16 cellular contexts compared by ENCODE assay signal in the genomic region with DNA sequence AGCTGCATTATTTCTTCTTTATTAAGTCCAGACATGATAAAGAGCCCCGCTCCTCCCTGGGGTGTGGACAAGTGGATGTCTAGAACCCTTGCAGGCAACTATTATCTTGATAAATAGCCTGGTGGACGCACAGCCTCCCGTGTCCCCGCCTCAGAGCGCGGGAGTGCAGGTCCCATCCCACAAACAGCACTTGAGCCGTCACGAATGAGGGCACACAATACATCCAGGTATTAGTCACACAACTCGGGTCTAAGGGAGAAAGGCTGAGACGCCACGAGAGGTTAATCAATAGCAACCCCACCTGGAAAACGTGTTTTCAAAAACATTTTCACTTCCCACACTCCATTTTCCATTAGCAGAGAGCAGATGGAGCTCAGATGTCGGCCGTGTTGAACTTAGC.
A peak's percentile ranks its signal among the peaks of the same experiment; 100 is the strongest.
DNase-seq lines count a peak whose midpoint lies in the region; ATAC-seq and TF ChIP-seq lines count a peak whose summit lies in the region.
"Had no signal": no experiment of that assay in that cellular context is flagged by ENCODE, and none has a peak within 500 bp of the region (broad histone marks: within the 10 kb centered on the region; RNA-seq: fewer than 3 reads in every experiment).

No MANE protein-coding gene starts in this region.

- peak; percentile 66 for DNase-seq in HK-2 (ENCODE audit: unreplicated experiment)
- peak; percentile 97 for DNase-seq in NCI-H2029 treated with DMSO at 0.1 percent for 48 hours (lab: John Stamatoyannopoulos, UW)
- peak; percentile 100 for DNase-seq in NCI-H748 treated with DMSO at 0.1 percent for 48 hours (lab: John Stamatoyannopoulos, UW)
- DNase-seq in nephron progenitor cell = no peak
- DNase-seq in KG1 (lab: John Stamatoyannopoulos, UW) = no peak
- DNase-seq: activated CD4-positive, alpha-beta memory T cell treated with anti-CD3 and anti-CD28 coated beads, Interleukin-2, amount 10 ng/mL, durations not matched to agents 7 days and 5 days; dermis blood vessel endothelial cell; lower lobe of right lung; small intestine; stimulated activated CD4-positive, alpha-beta T cell treated with anti-CD3 and anti-CD28 coated beads, Interleukin-4, amount 100 ng/mL, for 24 hours had no signal

- ATAC-seq in HG03108 (IDR thresholded peaks at IDR 0.05; ENCODE audit: unreplicated experiment) (no peak), HG03432 (IDR thresholded peaks at IDR 0.05; ENCODE audit: unreplicated experiment) (no peak), HG02981 (IDR thresholded peaks at IDR 0.05; ENCODE audit: unreplicated experiment) (no peak)
- ATAC-seq: K562, lower lobe of right lung had no signal

- H3K36me3 Mint-ChIP-seq in nephron progenitor cell (ENCODE audit: low read depth) = no peaks in the 10 kb centered on the region
- H3K36me3 Mint-ChIP-seq: activated naive CD8-positive, alpha-beta T cell; brain had no signal

- no peaks in the 10 kb centered on the region for H3K9me3 Mint-ChIP-seq in nephron progenitor cell

- no peak for TF ChIP-seq CTCF in nephron progenitor cell (IDR thresholded peaks at IDR 0.05)

- H3K27ac Mint-ChIP-seq in nephron progenitor cell = peak overlapping the region; percentile 44
- H3K27ac Mint-ChIP-seq: activated CD4-positive, alpha-beta memory T cell treated with anti-CD3 and anti-CD28 coated beads, Interleukin-2, amount 10 ng/mL, durations not matched to agents 7 days and 5 days; activated naive CD8-positive, alpha-beta T cell had no signal

- H3K27me3 Mint-ChIP-seq in nephron progenitor cell (ENCODE audit: low read depth, poor library complexity) = peaks cover 19% of the 10 kb centered on the region
- H3K27me3 Mint-ChIP-seq: activated CD4-positive, alpha-beta memory T cell treated with anti-CD3 and anti-CD28 coated beads, Interleukin-2, amount 10 ng/mL, durations not matched to agents 7 days and 5 days had no signal

- H3K4me3 Mint-ChIP-seq in nephron progenitor cell = peak overlapping the region; percentile 40
- H3K4me3 Mint-ChIP-seq: activated CD4-positive, alpha-beta memory T cell treated with anti-CD3 and anti-CD28 coated beads, Interleukin-2, amount 10 ng/mL, durations not matched to agents 7 days and 5 days; activated naive CD8-positive, alpha-beta T cell had no signal

- H3K4me1 Mint-ChIP-seq in nephron progenitor cell = peaks cover 40% of the 10 kb centered on the region
- H3K4me1 Mint-ChIP-seq: activated CD4-positive, alpha-beta memory T cell treated with anti-CD3 and anti-CD28 coated beads, Interleukin-2, amount 10 ng/mL, durations not matched to agents 7 days and 5 days had no signal

Comparison
In these comparisons a context has a peak if more than half of its experiments do, and no peak if none do; other contexts are left out.
1. DNase-seq: peak in HK-2 (single experiment), NCI-H2029 treated with DMSO at 0.1 percent for 48 hours (single experiment) and NCI-H748 treated with DMSO at 0.1 percent for 48 hours (single experiment); none in nephron progenitor cell (single experiment) and KG1 (single experiment).